In genomic region chr15:44397869-44398268, GRCh38 we compare ENCODE assay signal across 20 cellular contexts. TPM values are rescaled to one million over a fixed set of nuclear protein-coding genes. Genes with fewer than 3 reads are reported as not detected.
DNase-seq lines count a peak whose midpoint lies in the region; ATAC-seq and TF ChIP-seq lines count a peak whose summit lies in the region.
"Had no signal": no experiment of that assay in that cellular context is flagged by ENCODE, and none has a peak within 500 bp of the region (broad histone marks: within the 10 kb centered on the region; RNA-seq: fewer than 3 reads in every experiment).

No MANE protein-coding gene starts in this region.

- no peaks in the 10 kb centered on the region for H3K4me1 ChIP-seq in HEK293 (ENCODE audit: control insufficient read depth, insufficient read depth, low read length)

- H3K4me1 Mint-ChIP-seq in natural killer cell treated with Interleukin-12 subunit alpha and Interleukin-12 subunit beta and Interleukin-15 and Interleukin-18, amount 100 ng/mL, for 72 hours (ENCODE audit: low read depth in 2 of 2): peaks cover 8 to 20% of the 10 kb centered on the region in 2 donors
- H3K4me1 Mint-ChIP-seq: GM23338 had no signal

- intact Hi-C loops in left colon (cut with DNase I, micrococcal nuclease): no loop called here

- no peaks in the 10 kb centered on the region for H3K36me3 Mint-ChIP-seq in natural killer cell treated with Interleukin-12 subunit alpha and Interleukin-12 subunit beta and Interleukin-15 and Interleukin-18, amount 100 ng/mL, for 72 hours

- no peaks in the 10 kb centered on the region for H3K9me3 Mint-ChIP-seq in natural killer cell treated with Interleukin-12 subunit alpha and Interleukin-12 subunit beta and Interleukin-15 and Interleukin-18, amount 100 ng/mL, for 72 hours
- H3K9me3 Mint-ChIP-seq: CD8-positive, alpha-beta memory T cell; GM23338 had no signal

- no peaks in the 10 kb centered on the region for H3K27me3 Mint-ChIP-seq in natural killer cell treated with Interleukin-12 subunit alpha and Interleukin-12 subunit beta and Interleukin-15 and Interleukin-18, amount 100 ng/mL, for 72 hours
- H3K27me3 Mint-ChIP-seq: CD8-positive, alpha-beta memory T cell had no signal

- no peaks in the 10 kb centered on the region for H3K9me3 ChIP-seq in HEK293 (ENCODE audit: control insufficient read depth, insufficient read depth, low read depth, low read length)

- peak overlapping the region; percentile 7 to 30 for H3K27ac Mint-ChIP-seq in natural killer cell treated with Interleukin-12 subunit alpha and Interleukin-12 subunit beta and Interleukin-15 and Interleukin-18, amount 100 ng/mL, for 72 hours
- H3K27ac Mint-ChIP-seq: GM23338 had no signal

- CTCF ChIA-PET in HEK293 (lab: Yijun Ruan, JAX): no interaction called here

- ATAC-seq in natural killer cell treated with Interleukin-12 subunit alpha and Interleukin-12 subunit beta and Interleukin-15 and Interleukin-18, amount 100 ng/mL, for 72 hours: no peak
- no peak for ATAC-seq in left colon
- ATAC-seq: GM23338, HCT116, SK-N-SH treated with all-trans-retinoic acid at 6 μM for 48 hours had no signal

- H3K4me3 Mint-ChIP-seq in natural killer cell treated with Interleukin-12 subunit alpha and Interleukin-12 subunit beta and Interleukin-15 and Interleukin-18, amount 100 ng/mL, for 72 hours: no peak overlapping the region
- H3K4me3 Mint-ChIP-seq: CD8-positive, alpha-beta memory T cell; GM23338 had no signal

- no peak overlapping the region for H3K27ac ChIP-seq in HEK293 (ENCODE audit: extremely low read depth, low read depth, low read length)

- TF ChIP-seq CTCF in HEK293 (tag by site-specific recombination; IDR thresholded peaks at IDR 0.05): no peak
- no peak for TF ChIP-seq CTCF in choroid plexus epithelial cell (conservative IDR thresholded peaks at IDR 0.05; ENCODE audit: low read depth, low read length)

- POLR2A ChIA-PET in HEK293 (lab: Yijun Ruan, JAX): no interaction called here

- DNase-seq in LHCN-M2 (ENCODE audit: low read depth): peak; percentile 4
- DNase-seq in choroid plexus epithelial cell (ENCODE audit: low read depth): peak; percentile 65
- no peak for DNase-seq in natural killer cell treated with Interleukin-12 subunit alpha and Interleukin-12 subunit beta and Interleukin-15 and Interleukin-18, amount 100 ng/mL, for 72 hours (ENCODE audit: low spot score)
- DNase-seq in left colon: no peak
- DNase-seq in NK-92 treated with Interleukin-12 subunit alpha and Interleukin-12 subunit beta, amount 100 ng/mL, for 24 hours (lab: John Stamatoyannopoulos, UW): no peak
- no peak for DNase-seq in 8988T
- DNase-seq in cerebellar nuclear complex (lab: John Stamatoyannopoulos, UW): no peak
- DNase-seq: ACHN; C1 segment of cervical spinal cord; CD8-positive, alpha-beta memory T cell; DMS53; NCI-H1105; NCI-H2081; NCI-H2227 treated with DMSO at 0.1 percent for 48 hours; NCI-H526 treated with DMSO at 0.1 percent for 48 hours; SIG-M5 had no signal

- no peak overlapping the region for H3K4me3 ChIP-seq in HEK293 (ENCODE audit: low read depth, low read length)
- no peak overlapping the region for H3K4me3 ChIP-seq in choroid plexus epithelial cell (ENCODE audit: low read depth, low read length)
- H3K4me3 ChIP-seq: GM23338 had no signal

- H3K36me3 ChIP-seq in HEK293 (ENCODE audit: control insufficient read depth in 2 of 2, insufficient read depth in 1 of 2, low read length in 2 of 2): no peaks in the 10 kb centered on the region; a peak in 1 of 3 replicates

TF ChIP-seq in HEK293, 187 proteins besides CTCF, POLR2A, EP300 and RAD21:
- no peak for TF ChIP-seq ZNF202 (tag by site-specific recombination; IDR thresholded peaks at IDR 0.05; ENCODE audit: borderline replicate concordance)
- TF ChIP-seq ZNF114 (tag by site-specific recombination; IDR thresholded peaks at IDR 0.05): no peak
- TF ChIP-seq ZNF791 (tag by site-specific recombination; IDR thresholded peaks at IDR 0.05): no peak
- no peak for TF ChIP-seq PRDM4 (tag by site-specific recombination; IDR thresholded peaks at IDR 0.05)
- peak; percentile 68 for TF ChIP-seq OSR2 (tag by site-specific recombination; IDR thresholded peaks at IDR 0.05)
- 0 out of 2 replicates have a peak, but pooled peaks have one; percentile 5 for TF ChIP-seq PRDM1 (tag by site-specific recombination; IDR thresholded peaks at IDR 0.05)

RNA-seq across cellular contexts. Expression of gene CTDSPL2, which starts 29.6 kb away (rescaled TPM):
- total RNA-seq in LHCN-M2 (2014; rRNA removed) (42.4 and 62.4 TPM in 2 replicates), left colon (10 to 100 TPM; 30.1 to 33.7 TPM)
- 12.2 TPM for polyA plus RNA-seq in LHCN-M2 (2012)
- 10 to 100 TPM; 67.2 to 67.3 TPM for total RNA-seq in natural killer cell treated with Interleukin-12 subunit alpha and Interleukin-12 subunit beta and Interleukin-15 and Interleukin-18, amount 100 ng/mL, for 72 hours

Comparison
In these comparisons a context has a peak if more than half of its experiments do, and no peak if none do; other contexts are left out.
1. DNase-seq: peak in LHCN-M2 (single experiment) and choroid plexus epithelial cell (single experiment); none in natural killer cell treated with Interleukin-12 subunit alpha and Interleukin-12 subunit beta and Interleukin-15 and Interleukin-18, amount 100 ng/mL, for 72 hours (single experiment), left colon (0 of 2), NK-92 treated with Interleukin-12 subunit alpha and Interleukin-12 subunit beta, amount 100 ng/mL, for 24 hours (single experiment), 8988T (single experiment) and cerebellar nuclear complex (0 of 2).